29 cellular contexts compared by ENCODE assay signal in the genomic region with DNA sequence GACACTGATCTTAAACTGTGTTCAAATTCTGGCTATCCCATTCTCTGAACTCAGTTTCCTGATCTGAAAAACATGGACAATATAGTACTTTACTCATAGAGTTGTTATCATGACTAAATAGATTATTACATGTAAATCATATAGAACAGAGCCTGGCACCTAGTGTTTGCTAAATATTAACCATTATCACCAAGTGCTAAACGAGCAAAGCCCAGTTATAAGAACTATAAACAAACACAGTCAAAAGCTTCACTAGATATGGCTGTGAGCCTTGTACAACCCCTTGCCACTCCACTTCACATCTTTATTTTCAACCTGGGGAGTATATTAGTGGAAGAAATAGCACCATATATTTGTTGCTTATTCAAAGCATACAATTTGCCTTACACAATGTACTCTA.
"Had no signal": no experiment of that assay in that cellular context is flagged by ENCODE, and none has a peak within 500 bp of the region (broad histone marks: within the 10 kb centered on the region; RNA-seq: fewer than 3 reads in every experiment).

No MANE protein-coding gene starts in this region.

- H3K36me3 ChIP-seq: colonic mucosa, esophagus muscularis mucosa, esophagus squamous epithelium, gastrocnemius medialis, gastroesophageal sphincter, heart left ventricle, heart right ventricle had no signal

- DNase-seq: colonic mucosa; cortex of kidney; dermis blood vessel endothelial cell; dorsolateral prefrontal cortex; effector CD4-positive, alpha-beta T cell; effector CD8-positive, alpha-beta T cell; effector memory CD4-positive, alpha-beta T cell; effector memory CD8-positive, alpha-beta T cell; endodermal cell; erythroblast; esophagus squamous epithelium; foreskin fibroblast; foreskin keratinocyte; foreskin melanocyte; gastrocnemius medialis; glutamatergic neuron; head of caudate nucleus; heart left ventricle; heart right ventricle had no signal

- FAIRE-seq: colon, endometrium, endothelial cell of umbilical vein, frontal cortex had no signal

- H3K4me3 Mint-ChIP-seq: dendritic cell treated with granulocyte-macrophage colony-stimulating factor and Interleukin-4, amounts not matched to agents 40 ng/mL and 50 ng/mL, for 4 days; effector memory CD8-positive, alpha-beta T cell; endodermal cell had no signal

- H3K9me3 Mint-ChIP-seq: dendritic cell treated with granulocyte-macrophage colony-stimulating factor and Interleukin-4, amounts not matched to agents 40 ng/mL and 50 ng/mL, for 4 days; effector memory CD8-positive, alpha-beta T cell; endodermal cell had no signal

- H3K27ac ChIP-seq: colonic mucosa, coronary artery, dorsolateral prefrontal cortex, epithelial cell of prostate, esophagus muscularis mucosa, esophagus squamous epithelium, foreskin keratinocyte, gastrocnemius medialis, gastroesophageal sphincter, heart left ventricle, heart right ventricle had no signal

- H3K4me1 ChIP-seq: colonic mucosa, esophagus squamous epithelium, foreskin keratinocyte had no signal

- ATAC-seq: effector memory CD8-positive, alpha-beta T cell; esophagus mucosa; foreskin keratinocyte; gastrocnemius medialis; gastroesophageal sphincter; heart left ventricle; heart right ventricle had no signal

- H3K27me3 ChIP-seq: colonic mucosa, esophagus muscularis mucosa, foreskin keratinocyte, gastrocnemius medialis, gastroesophageal sphincter, heart left ventricle had no signal

- H3K4me3 ChIP-seq: colonic mucosa, coronary artery, dorsolateral prefrontal cortex, esophagus muscularis mucosa, esophagus squamous epithelium, gastrocnemius medialis, gastroesophageal sphincter, heart left ventricle, heart right ventricle had no signal

- H3K9me3 ChIP-seq: colonic mucosa, esophagus muscularis mucosa, esophagus squamous epithelium, gastrocnemius medialis, gastroesophageal sphincter, heart left ventricle, heart right ventricle had no signal

- H3K27ac Mint-ChIP-seq: dendritic cell treated with granulocyte-macrophage colony-stimulating factor and Interleukin-4, amounts not matched to agents 40 ng/mL and 50 ng/mL, for 4 days; effector memory CD8-positive, alpha-beta T cell; endodermal cell had no signal
